1 cellular context compared by ENCODE assay signal in the genomic region with DNA sequence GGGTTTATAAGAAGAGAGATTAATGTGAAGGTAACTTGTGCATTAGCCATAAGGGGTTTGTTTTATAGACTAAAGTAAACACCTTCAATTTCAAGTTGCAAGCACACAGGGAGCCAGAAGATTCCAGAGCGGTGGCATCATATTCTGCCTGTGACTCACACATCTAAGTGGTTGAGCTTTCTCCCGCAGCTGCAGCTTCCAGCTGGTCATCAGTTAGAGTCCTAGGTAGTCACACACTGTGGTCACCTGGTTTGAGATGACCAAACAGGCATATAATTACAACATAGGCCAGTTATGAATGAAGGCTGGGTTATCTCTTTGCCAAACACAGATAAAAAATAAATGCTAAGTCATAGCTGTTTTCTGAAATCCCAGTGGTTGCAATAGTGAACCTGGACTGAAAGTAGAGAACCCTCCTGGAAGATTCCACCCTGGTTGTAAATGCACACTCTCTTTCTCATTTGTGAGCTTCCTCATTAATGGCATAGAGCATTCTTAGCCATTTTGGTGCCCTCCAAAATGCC.
TF ChIP-seq lines count a peak whose summit lies in the region.

No MANE protein-coding gene starts in this region.

TF ChIP-seq in K562, 482 proteins besides CTCF, POLR2A, EP300 and RAD21 (continued from another document):
- TF ChIP-seq MAFK (IDR thresholded peaks at IDR 0.05; ENCODE audit: low read length) = peak; percentile 66; the same call in 1 of the 2 replicates
- TF ChIP-seq CBX5 (IDR thresholded peaks at IDR 0.05; ENCODE audit: borderline replicate concordance, low read depth) = no peak
- no peak for TF ChIP-seq PYGO2 (tag; IDR thresholded peaks at IDR 0.05)
- no peak for TF ChIP-seq ESRRA (IDR thresholded peaks at IDR 0.05; ENCODE audit: borderline replicate concordance, low read depth)
- TF ChIP-seq HDAC6 (IDR thresholded peaks at IDR 0.05; ENCODE audit: low read depth, low read length) = no peak
- TF ChIP-seq ZNF780A (CRISPR knock-in tag; IDR thresholded peaks at IDR 0.05) = no peak
- no peak for TF ChIP-seq LCOR (CRISPR knock-in tag; IDR thresholded peaks at IDR 0.05)
- no peak for TF ChIP-seq NELFE (IDR thresholded peaks at IDR 0.05; ENCODE audit: insufficient read depth, insufficient read length)
- peak; percentile 49; the same call in 1 of the 2 replicates for TF ChIP-seq SMAD4 (CRISPR knock-in tag; conservative IDR thresholded peaks at IDR 0.05)
- no peak for TF ChIP-seq ETV5 (CRISPR knock-in tag; IDR thresholded peaks at IDR 0.05; ENCODE audit: low read depth)
- TF ChIP-seq, protein P1, sequence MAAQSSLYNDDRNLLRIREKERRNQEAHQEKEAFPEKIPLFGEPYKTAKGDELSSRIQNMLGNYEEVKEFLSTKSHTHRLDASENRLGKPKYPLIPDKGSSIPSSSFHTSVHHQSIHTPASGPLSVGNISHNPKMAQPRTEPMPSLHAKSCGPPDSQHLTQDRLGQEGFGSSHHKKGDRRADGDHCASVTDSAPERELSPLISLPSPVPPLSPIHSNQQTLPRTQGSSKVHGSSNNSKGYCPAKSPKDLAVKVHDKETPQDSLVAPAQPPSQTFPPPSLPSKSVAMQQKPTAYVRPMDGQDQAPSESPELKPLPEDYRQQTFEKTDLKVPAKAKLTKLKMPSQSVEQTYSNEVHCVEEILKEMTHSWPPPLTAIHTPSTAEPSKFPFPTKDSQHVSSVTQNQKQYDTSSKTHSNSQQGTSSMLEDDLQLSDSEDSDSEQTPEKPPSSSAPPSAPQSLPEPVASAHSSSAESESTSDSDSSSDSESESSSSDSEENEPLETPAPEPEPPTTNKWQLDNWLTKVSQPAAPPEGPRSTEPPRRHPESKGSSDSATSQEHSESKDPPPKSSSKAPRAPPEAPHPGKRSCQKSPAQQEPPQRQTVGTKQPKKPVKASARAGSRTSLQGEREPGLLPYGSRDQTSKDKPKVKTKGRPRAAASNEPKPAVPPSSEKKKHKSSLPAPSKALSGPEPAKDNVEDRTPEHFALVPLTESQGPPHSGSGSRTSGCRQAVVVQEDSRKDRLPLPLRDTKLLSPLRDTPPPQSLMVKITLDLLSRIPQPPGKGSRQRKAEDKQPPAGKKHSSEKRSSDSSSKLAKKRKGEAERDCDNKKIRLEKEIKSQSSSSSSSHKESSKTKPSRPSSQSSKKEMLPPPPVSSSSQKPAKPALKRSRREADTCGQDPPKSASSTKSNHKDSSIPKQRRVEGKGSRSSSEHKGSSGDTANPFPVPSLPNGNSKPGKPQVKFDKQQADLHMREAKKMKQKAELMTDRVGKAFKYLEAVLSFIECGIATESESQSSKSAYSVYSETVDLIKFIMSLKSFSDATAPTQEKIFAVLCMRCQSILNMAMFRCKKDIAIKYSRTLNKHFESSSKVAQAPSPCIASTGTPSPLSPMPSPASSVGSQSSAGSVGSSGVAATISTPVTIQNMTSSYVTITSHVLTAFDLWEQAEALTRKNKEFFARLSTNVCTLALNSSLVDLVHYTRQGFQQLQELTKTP (IDR thresholded peaks at IDR 0.05; ENCODE audit: low read depth in 1 of 2, partially characterized antibody in 2 of 2) = peak; percentile 22 to 61
- no peak for TF ChIP-seq ZNF668 (CRISPR knock-in tag; IDR thresholded peaks at IDR 0.05)
- TF ChIP-seq CEBPB (tag; IDR thresholded peaks at IDR 0.05) = peak; percentile 90
- TF ChIP-seq YBX1 (IDR thresholded peaks at IDR 0.05) = no peak
- TF ChIP-seq STAG1 (CRISPR knock-in tag; IDR thresholded peaks at IDR 0.05; ENCODE audit: borderline replicate concordance) = no peak
- TF ChIP-seq NR3C1 (CRISPR knock-in tag; IDR thresholded peaks at IDR 0.05) = no peak
- peak; percentile 30; the same call in 1 of the 2 replicates for TF ChIP-seq CXXC5 (CRISPR knock-in tag; IDR thresholded peaks at IDR 0.05)
- TF ChIP-seq ARID1B (IDR thresholded peaks at IDR 0.05) = peak; percentile 82
- TF ChIP-seq TAF1 (IDR thresholded peaks at IDR 0.05; ENCODE audit: control insufficient read depth, extremely low read depth, insufficient read depth, low read length, severe bottlenecking) = no peak
- TF ChIP-seq CHCHD3 (CRISPR knock-in tag; IDR thresholded peaks at IDR 0.05) = no peak
- TF ChIP-seq, protein P2, sequence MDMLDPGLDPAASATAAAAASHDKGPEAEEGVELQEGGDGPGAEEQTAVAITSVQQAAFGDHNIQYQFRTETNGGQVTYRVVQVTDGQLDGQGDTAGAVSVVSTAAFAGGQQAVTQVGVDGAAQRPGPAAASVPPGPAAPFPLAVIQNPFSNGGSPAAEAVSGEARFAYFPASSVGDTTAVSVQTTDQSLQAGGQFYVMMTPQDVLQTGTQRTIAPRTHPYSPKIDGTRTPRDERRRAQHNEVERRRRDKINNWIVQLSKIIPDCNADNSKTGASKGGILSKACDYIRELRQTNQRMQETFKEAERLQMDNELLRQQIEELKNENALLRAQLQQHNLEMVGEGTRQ (CRISPR knock-in tag; IDR thresholded peaks at IDR 0.05) = no peak
- no peak for TF ChIP-seq U2AF1 (optimal IDR thresholded peaks at IDR 0.05; ENCODE audit: low read depth, low read length)
- TF ChIP-seq NFXL1 (CRISPR knock-in tag; IDR thresholded peaks at IDR 0.05) = no peak
- 0 out of 2 replicates have a peak, but pooled peaks have one; percentile 28 for TF ChIP-seq STAT5A (IDR thresholded peaks at IDR 0.05; ENCODE audit: borderline replicate concordance, low read length)
- TF ChIP-seq TRIM24 (IDR thresholded peaks at IDR 0.05) = peak; percentile 92 to 94
- TF ChIP-seq ZBED1 (IDR thresholded peaks at IDR 0.05) = no peak
- no peak for TF ChIP-seq KAT2B (IDR thresholded peaks at IDR 0.05; ENCODE audit: low read depth, low read length)
- TF ChIP-seq TCF7 (IDR thresholded peaks at IDR 0.05; ENCODE audit: borderline replicate concordance) = no peak
- peak; percentile 38; the same call in 1 of the 2 replicates for TF ChIP-seq TOE1 (IDR thresholded peaks at IDR 0.05; ENCODE audit: borderline replicate concordance)
- TF ChIP-seq TOE1 (CRISPR knock-in tag; IDR thresholded peaks at IDR 0.05; ENCODE audit: borderline replicate concordance, low read depth) = no peak
- no peak for TF ChIP-seq PHF21A (IDR thresholded peaks at IDR 0.05; ENCODE audit: borderline replicate concordance, low read depth)
- no peak for TF ChIP-seq ZNF165 (CRISPR knock-in tag; IDR thresholded peaks at IDR 0.05; ENCODE audit: borderline replicate concordance)
- no peak for TF ChIP-seq TARDBP (IDR thresholded peaks at IDR 0.05)
- TF ChIP-seq POLR2G (IDR thresholded peaks at IDR 0.05; ENCODE audit: low read depth, low read length) = no peak
- peak; percentile 93 for TF ChIP-seq TAF9B (IDR thresholded peaks at IDR 0.05; ENCODE audit: partially characterized antibody)
- no peak for TF ChIP-seq CHD4 (IDR thresholded peaks at IDR 0.05; ENCODE audit: insufficient read depth, insufficient replicate concordance, low read depth, low read length, poor library complexity, severe bottlenecking)
- peak; percentile 48; the same call in 1 of the 2 replicates for TF ChIP-seq CREM (IDR thresholded peaks at IDR 0.05; ENCODE audit: low read depth)
- TF ChIP-seq MTA3 (IDR thresholded peaks at IDR 0.05; ENCODE audit: borderline replicate concordance) = 0 out of 2 replicates have a peak, but pooled peaks have one; percentile 23
- no peak for TF ChIP-seq SRSF3 (IDR thresholded peaks at IDR 0.05; ENCODE audit: insufficient read depth, low read length)
- TF ChIP-seq, protein P3, sequence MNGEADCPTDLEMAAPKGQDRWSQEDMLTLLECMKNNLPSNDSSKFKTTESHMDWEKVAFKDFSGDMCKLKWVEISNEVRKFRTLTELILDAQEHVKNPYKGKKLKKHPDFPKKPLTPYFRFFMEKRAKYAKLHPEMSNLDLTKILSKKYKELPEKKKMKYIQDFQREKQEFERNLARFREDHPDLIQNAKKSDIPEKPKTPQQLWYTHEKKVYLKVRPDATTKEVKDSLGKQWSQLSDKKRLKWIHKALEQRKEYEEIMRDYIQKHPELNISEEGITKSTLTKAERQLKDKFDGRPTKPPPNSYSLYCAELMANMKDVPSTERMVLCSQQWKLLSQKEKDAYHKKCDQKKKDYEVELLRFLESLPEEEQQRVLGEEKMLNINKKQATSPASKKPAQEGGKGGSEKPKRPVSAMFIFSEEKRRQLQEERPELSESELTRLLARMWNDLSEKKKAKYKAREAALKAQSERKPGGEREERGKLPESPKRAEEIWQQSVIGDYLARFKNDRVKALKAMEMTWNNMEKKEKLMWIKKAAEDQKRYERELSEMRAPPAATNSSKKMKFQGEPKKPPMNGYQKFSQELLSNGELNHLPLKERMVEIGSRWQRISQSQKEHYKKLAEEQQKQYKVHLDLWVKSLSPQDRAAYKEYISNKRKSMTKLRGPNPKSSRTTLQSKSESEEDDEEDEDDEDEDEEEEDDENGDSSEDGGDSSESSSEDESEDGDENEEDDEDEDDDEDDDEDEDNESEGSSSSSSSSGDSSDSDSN (IDR thresholded peaks at IDR 0.05; ENCODE audit: borderline replicate concordance in 1 of 2, low read depth in 2 of 2, low read length in 2 of 2) = no peak
- peak; percentile 83 for TF ChIP-seq SMARCA4 (IDR thresholded peaks at IDR 0.05)
- TF ChIP-seq, protein P4, sequence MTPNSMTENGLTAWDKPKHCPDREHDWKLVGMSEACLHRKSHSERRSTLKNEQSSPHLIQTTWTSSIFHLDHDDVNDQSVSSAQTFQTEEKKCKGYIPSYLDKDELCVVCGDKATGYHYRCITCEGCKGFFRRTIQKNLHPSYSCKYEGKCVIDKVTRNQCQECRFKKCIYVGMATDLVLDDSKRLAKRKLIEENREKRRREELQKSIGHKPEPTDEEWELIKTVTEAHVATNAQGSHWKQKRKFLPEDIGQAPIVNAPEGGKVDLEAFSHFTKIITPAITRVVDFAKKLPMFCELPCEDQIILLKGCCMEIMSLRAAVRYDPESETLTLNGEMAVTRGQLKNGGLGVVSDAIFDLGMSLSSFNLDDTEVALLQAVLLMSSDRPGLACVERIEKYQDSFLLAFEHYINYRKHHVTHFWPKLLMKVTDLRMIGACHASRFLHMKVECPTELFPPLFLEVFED (CRISPR knock-in tag; conservative IDR thresholded peaks at IDR 0.05) = no peak
- no peak for TF ChIP-seq ETV1 (tag; conservative IDR thresholded peaks at IDR 0.05; ENCODE audit: low read depth)
